Comparison of ENCODE assay signal across 25 cellular contexts in the genomic region with DNA sequence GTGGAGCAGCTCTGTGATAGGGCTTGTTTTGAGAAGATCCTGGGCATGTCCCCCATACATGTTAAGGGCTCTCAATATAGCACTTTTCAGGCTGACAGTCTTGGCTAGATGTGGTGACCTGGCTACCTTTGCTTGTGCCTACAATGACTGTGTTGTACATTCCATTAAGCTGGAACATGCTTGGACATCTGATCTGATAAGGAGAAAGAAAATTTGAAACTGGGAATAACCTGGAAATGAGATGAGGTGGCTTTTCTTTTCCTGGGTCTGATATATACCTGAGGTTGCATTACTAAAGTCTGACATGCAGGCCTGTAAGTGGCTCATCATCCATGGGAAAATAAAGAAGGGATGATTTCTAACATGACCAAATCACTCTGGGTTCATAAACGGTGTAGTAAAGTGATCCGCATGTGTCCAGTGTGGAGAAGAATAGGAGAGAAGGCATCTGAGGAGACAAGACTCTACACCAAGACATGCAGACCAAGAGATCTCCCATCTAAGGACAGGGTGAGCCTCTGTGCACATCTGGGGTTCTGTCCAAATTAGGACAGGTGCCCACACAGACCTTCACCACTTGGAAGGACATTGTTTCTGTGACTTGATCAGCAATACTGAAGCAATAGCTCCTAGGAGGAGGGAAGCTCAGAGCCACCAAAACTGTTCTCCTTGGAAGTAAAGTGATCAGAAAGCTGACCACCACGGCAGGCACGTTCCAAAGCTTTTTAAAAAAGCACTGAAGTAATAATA.
A peak's percentile ranks its signal among the peaks of the same experiment; 100 is the strongest.
DNase-seq lines count a peak whose midpoint lies in the region; ATAC-seq and TF ChIP-seq lines count a peak whose summit lies in the region.
"Had no signal": no experiment of that assay in that cellular context is flagged by ENCODE, and none has a peak within 500 bp of the region (broad histone marks: within the 10 kb centered on the region; RNA-seq: fewer than 3 reads in every experiment).

No MANE protein-coding gene starts in this region.

- intact Hi-C loops in psoas muscle (cut with DNase I), result no loop called here

- H3K4me1 ChIP-seq in psoas muscle, result peaks cover 27% of the 10 kb centered on the region
- H3K4me1 ChIP-seq in GM23338 (ENCODE audit: insufficient read depth), result peaks cover 15% of the 10 kb centered on the region
- H3K4me1 ChIP-seq: Peyer's patch, testis had no signal

- no peak overlapping the region for H3K4me2 ChIP-seq in GM23338
- H3K4me2 ChIP-seq: A549 had no signal

- H3K4me3 Mint-ChIP-seq in T-helper 17 cell (no peak overlapping the region), GM23338 (no peak overlapping the region)
- H3K4me3 Mint-ChIP-seq: CD4-positive, CD25-positive, alpha-beta regulatory T cell; natural killer cell treated with Interleukin-12 subunit alpha and Interleukin-12 subunit beta and Interleukin-15 and Interleukin-18, amount 100 ng/mL, for 72 hours had no signal

- no peaks in the 10 kb centered on the region for H3K27me3 ChIP-seq in psoas muscle (ENCODE audit: insufficient read depth in 3 of 3, low read length in 2 of 3)
- no peaks in the 10 kb centered on the region for H3K27me3 ChIP-seq in GM23338 (ENCODE audit: insufficient read depth)
- H3K27me3 ChIP-seq: Peyer's patch, testis had no signal

- no peaks in the 10 kb centered on the region for H3K79me2 ChIP-seq in GM23338 (replicated peaks; ENCODE audit: insufficient read depth)

- H2AFZ ChIP-seq in GM23338, result no peak overlapping the region

- peaks cover 6% of the 10 kb centered on the region; the same call in 1 of the 3 replicates for H3K9me3 Mint-ChIP-seq in GM23338
- H3K9me3 Mint-ChIP-seq: CD4-positive, CD25-positive, alpha-beta regulatory T cell; natural killer cell treated with Interleukin-12 subunit alpha and Interleukin-12 subunit beta and Interleukin-15 and Interleukin-18, amount 100 ng/mL, for 72 hours had no signal

- TF ChIP-seq CTCF in epithelial cell of esophagus (IDR thresholded peaks at IDR 0.05; ENCODE audit: insufficient read depth, low read depth, low read length, missing control alignments), result no peak
- TF ChIP-seq CTCF in psoas muscle (IDR thresholded peaks at IDR 0.05), result no peak
- TF ChIP-seq CTCF in GM23338 (conservative IDR thresholded peaks at IDR 0.05; ENCODE audit: low read depth in 2 of 2), result no peak

- H4K20me1 ChIP-seq in GM23338 (replicated peaks; ENCODE audit: insufficient read depth), result no peaks in the 10 kb centered on the region

- H3K9me3 ChIP-seq in T-helper 17 cell (ENCODE audit: control insufficient read depth, low read length, poor library complexity, severe bottlenecking) (no peaks in the 10 kb centered on the region), psoas muscle (peaks cover 7% of the 10 kb centered on the region)
- H3K9me3 ChIP-seq: A549, lower lobe of right lung, Peyer's patch, testis had no signal

- peak overlapping the region; percentile 65 for H3K27ac Mint-ChIP-seq in T-helper 17 cell
- H3K27ac Mint-ChIP-seq in GM23338, result no peak overlapping the region
- H3K27ac Mint-ChIP-seq: natural killer cell treated with Interleukin-12 subunit alpha and Interleukin-12 subunit beta and Interleukin-15 and Interleukin-18, amount 100 ng/mL, for 72 hours had no signal

- H3F3A ChIP-seq in GM23338 (replicated peaks; ENCODE audit: low read depth), result peaks cover 4% of the 10 kb centered on the region; the same call in 1 of the 2 replicates

- WGBS in psoas muscle, 3 donors, result 65 to 81% (median 67%) methylated on average over 4 of the region's 4 CpGs

- H3K9me2 ChIP-seq in GM23338 (ENCODE audit: insufficient read depth), result peaks cover 3% of the 10 kb centered on the region

- H3K36me3 Mint-ChIP-seq in T-helper 17 cell (ENCODE audit: low read depth) (peaks cover 9% of the 10 kb centered on the region), GM23338 (ENCODE audit: low read depth) (no peaks in the 10 kb centered on the region; the same call in 2 of the 3 replicates)

- ATAC-seq in T-helper 17 cell (no peak), psoas muscle (no peak), GM23338 (no peak)
- ATAC-seq: A549; lower lobe of right lung; natural killer cell treated with Interleukin-12 subunit alpha and Interleukin-12 subunit beta and Interleukin-15 and Interleukin-18, amount 100 ng/mL, for 72 hours had no signal

- peaks cover 2% of the 10 kb centered on the region for H3K4me1 Mint-ChIP-seq in T-helper 17 cell
- peaks cover 38% of the 10 kb centered on the region for H3K4me1 Mint-ChIP-seq in GM23338

- H3K27me3 Mint-ChIP-seq in T-helper 17 cell (no peaks in the 10 kb centered on the region), GM23338 (ENCODE audit: insufficient read depth, low read depth, poor library complexity) (peaks cover 7% of the 10 kb centered on the region)
- H3K27me3 Mint-ChIP-seq: CD4-positive, CD25-positive, alpha-beta regulatory T cell; natural killer cell treated with Interleukin-12 subunit alpha and Interleukin-12 subunit beta and Interleukin-15 and Interleukin-18, amount 100 ng/mL, for 72 hours had no signal

- peak; percentile 54 for DNase-seq in activated effector memory CD4-positive, alpha-beta T cell treated with anti-CD3 and anti-CD28 coated beads, Interleukin-2, amount 50 U/mL, for 16 hours
- no peak for DNase-seq in activated effector memory CD4-positive, alpha-beta T cell treated with Interleukin-2 at 50 U/mL for 16 hours
- DNase-seq in T-helper 17 cell, result no peak
- peak; percentile 52 for DNase-seq in epithelial cell of esophagus (ENCODE audit: low read depth)
- no peak for DNase-seq in psoas muscle
- no peak for DNase-seq in GM19238 (ENCODE audit: insufficient read length, low spot score)
- no peak for DNase-seq in GM23338 (ENCODE audit: low spot score)
- no peak for DNase-seq in iPS-NIHi11 (ENCODE audit: low spot score)
- DNase-seq: activated CD4-positive, alpha-beta T cell treated with anti-CD3 and anti-CD28 coated beads, Interleukin-2, amount 50 U/mL, for 48 hours; activated CD4-positive, CD25-positive, alpha-beta regulatory T cell treated with anti-CD3 and anti-CD28 coated beads, Interleukin-2, amount 50 U/mL, for 72 hours; CD4-positive, CD25-positive, alpha-beta regulatory T cell; DMS 273 treated with DMSO at 0.1 percent for 48 hours; effector CD8-positive, alpha-beta T cell; foreskin fibroblast; lower lobe of right lung; NCI-H1092; NCI-H1694 treated with DMSO at 0.1 percent for 48 hours; NCI-H82; SHP77; stimulated activated CD4-positive, alpha-beta T cell treated with anti-CD3 and anti-CD28 coated beads, Interleukin-15, amount 100 ng/mL, for 24 hours; stimulated activated naive CD4-positive, alpha-beta T cell treated with Interleukin-2 at 50 U/mL for 16 hours; testis had no signal

- no peak overlapping the region for H3K4me3 ChIP-seq in epithelial cell of esophagus (ENCODE audit: low read length)
- no peak overlapping the region for H3K4me3 ChIP-seq in psoas muscle
- H3K4me3 ChIP-seq in GM23338, result no peak overlapping the region
- H3K4me3 ChIP-seq: A549, lower lobe of right lung, Peyer's patch, testis had no signal

- no peaks in the 10 kb centered on the region for H3K36me3 ChIP-seq in psoas muscle (ENCODE audit: insufficient read depth in 1 of 2, low read depth in 1 of 2)
- H3K36me3 ChIP-seq in GM23338 (ENCODE audit: insufficient read depth), result no peaks in the 10 kb centered on the region
- H3K36me3 ChIP-seq: Peyer's patch had no signal

- H3K27ac ChIP-seq in psoas muscle (peak overlapping the region; percentile 36), GM23338 (ENCODE audit: low read depth) (no peak overlapping the region)
- H3K27ac ChIP-seq: A549, lower lobe of right lung, Peyer's patch, testis had no signal

TF ChIP-seq in GM23338, 12 proteins besides CTCF, POLR2A, EP300 and RAD21 (continues in another document):
- TF ChIP-seq NANOG (IDR thresholded peaks at IDR 0.05; ENCODE audit: borderline replicate concordance) (no peak), EZH2 (IDR thresholded peaks at IDR 0.05; ENCODE audit: low read depth, unreplicated experiment) (no peak), ZNF114 (CRISPR knock-in tag; IDR thresholded peaks at IDR 0.05) (no peak), ZNF331 (CRISPR knock-in tag; IDR thresholded peaks at IDR 0.05; ENCODE audit: low read depth) (no peak), CREB1 (CRISPR knock-in tag; IDR thresholded peaks at IDR 0.05; ENCODE audit: low read depth) (no peak), JUNB (IDR thresholded peaks at IDR 0.05; ENCODE audit: unreplicated experiment) (no peak), POLR2AphosphoS5 (IDR thresholded peaks at IDR 0.05; ENCODE audit: low read depth) (no peak), ETS1 (IDR thresholded peaks at IDR 0.05) (no peak)
- TF ChIP-seq, protein P1, sequence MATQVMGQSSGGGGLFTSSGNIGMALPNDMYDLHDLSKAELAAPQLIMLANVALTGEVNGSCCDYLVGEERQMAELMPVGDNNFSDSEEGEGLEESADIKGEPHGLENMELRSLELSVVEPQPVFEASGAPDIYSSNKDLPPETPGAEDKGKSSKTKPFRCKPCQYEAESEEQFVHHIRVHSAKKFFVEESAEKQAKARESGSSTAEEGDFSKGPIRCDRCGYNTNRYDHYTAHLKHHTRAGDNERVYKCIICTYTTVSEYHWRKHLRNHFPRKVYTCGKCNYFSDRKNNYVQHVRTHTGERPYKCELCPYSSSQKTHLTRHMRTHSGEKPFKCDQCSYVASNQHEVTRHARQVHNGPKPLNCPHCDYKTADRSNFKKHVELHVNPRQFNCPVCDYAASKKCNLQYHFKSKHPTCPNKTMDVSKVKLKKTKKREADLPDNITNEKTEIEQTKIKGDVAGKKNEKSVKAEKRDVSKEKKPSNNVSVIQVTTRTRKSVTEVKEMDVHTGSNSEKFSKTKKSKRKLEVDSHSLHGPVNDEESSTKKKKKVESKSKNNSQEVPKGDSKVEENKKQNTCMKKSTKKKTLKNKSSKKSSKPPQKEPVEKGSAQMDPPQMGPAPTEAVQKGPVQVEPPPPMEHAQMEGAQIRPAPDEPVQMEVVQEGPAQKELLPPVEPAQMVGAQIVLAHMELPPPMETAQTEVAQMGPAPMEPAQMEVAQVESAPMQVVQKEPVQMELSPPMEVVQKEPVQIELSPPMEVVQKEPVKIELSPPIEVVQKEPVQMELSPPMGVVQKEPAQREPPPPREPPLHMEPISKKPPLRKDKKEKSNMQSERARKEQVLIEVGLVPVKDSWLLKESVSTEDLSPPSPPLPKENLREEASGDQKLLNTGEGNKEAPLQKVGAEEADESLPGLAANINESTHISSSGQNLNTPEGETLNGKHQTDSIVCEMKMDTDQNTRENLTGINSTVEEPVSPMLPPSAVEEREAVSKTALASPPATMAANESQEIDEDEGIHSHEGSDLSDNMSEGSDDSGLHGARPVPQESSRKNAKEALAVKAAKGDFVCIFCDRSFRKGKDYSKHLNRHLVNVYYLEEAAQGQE (IDR thresholded peaks at IDR 0.05; ENCODE audit: unreplicated experiment), result no peak

Comparison
In these comparisons a context has a peak if more than half of its experiments do, and no peak if none do; other contexts are left out.
1. DNase-seq: peak in activated effector memory CD4-positive, alpha-beta T cell treated with anti-CD3 and anti-CD28 coated beads, Interleukin-2, amount 50 U/mL, for 16 hours (single experiment) and epithelial cell of esophagus (single experiment); none in activated effector memory CD4-positive, alpha-beta T cell treated with Interleukin-2 at 50 U/mL for 16 hours (single experiment), T-helper 17 cell (0 of 3), psoas muscle (0 of 2), GM19238 (single experiment), GM23338 (single experiment) and iPS-NIHi11 (single experiment).